ENCODE assay signal across 8 cellular contexts in the genomic region with DNA sequence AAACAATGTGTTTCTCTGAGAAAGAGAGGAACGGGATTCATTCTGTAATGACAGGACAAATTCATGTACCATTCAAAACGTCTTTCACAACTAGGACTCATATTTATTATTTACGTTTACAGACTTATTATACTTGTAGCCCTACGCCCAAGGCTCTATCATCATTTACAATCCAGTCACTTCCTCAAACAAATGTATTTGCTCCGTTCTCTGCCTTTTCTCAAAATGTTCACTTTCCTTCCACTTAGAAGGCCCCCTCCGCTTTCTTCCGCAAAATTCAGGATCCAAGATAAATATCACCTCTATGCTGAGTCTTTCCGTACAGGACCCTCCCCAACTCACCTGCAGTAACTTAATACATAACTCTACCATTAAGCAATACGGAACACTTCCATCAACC. TPM values are rescaled to one million over a fixed set of nuclear protein-coding genes. Genes with fewer than 3 reads are reported as not detected.
DNase-seq lines count a peak whose midpoint lies in the region; ATAC-seq and TF ChIP-seq lines count a peak whose summit lies in the region.

No MANE protein-coding gene starts in this region.

- 0 out of 2 replicates have a peak, but pooled peaks cover 1% of the 10 kb centered on the region for H3K36me3 ChIP-seq in Caco-2 (ENCODE audit: control insufficient read depth, insufficient read depth, low read length)
- H3K36me3 ChIP-seq in parathyroid adenoma (ENCODE audit: control insufficient read depth, insufficient read depth, low read length), result no peaks in the 10 kb centered on the region

- peaks cover 10% of the 10 kb centered on the region for H3K79me2 ChIP-seq in parathyroid adenoma

- no peaks in the 10 kb centered on the region for H3K4me1 Mint-ChIP-seq in Caco-2 (ENCODE audit: low read depth, unreplicated experiment)
- peaks cover 8% of the 10 kb centered on the region for H3K4me1 Mint-ChIP-seq in activated T-helper 1 cell treated with anti-CD3 and anti-CD28 coated beads, Interleukin-12 subunit alpha, Interleukin-12 subunit beta, Interleukin-2, Interleukin-4 antibody, amounts not matched to agents 30 ng/mL and 10 ng/mL and 1 ng/mL, durations not matched to agents 14 hours and 24 hours and 36 hours (ENCODE audit: low read depth)

- H2AFZ ChIP-seq in parathyroid adenoma, result peak overlapping the region; percentile 85

- H3K27ac Mint-ChIP-seq in Caco-2 (ENCODE audit: unreplicated experiment), result no peak overlapping the region
- H3K27ac Mint-ChIP-seq in activated T-helper 1 cell treated with anti-CD3 and anti-CD28 coated beads, Interleukin-12 subunit alpha, Interleukin-12 subunit beta, Interleukin-2, Interleukin-4 antibody, amounts not matched to agents 30 ng/mL and 10 ng/mL and 1 ng/mL, durations not matched to agents 14 hours and 24 hours and 36 hours, result no peak overlapping the region

- no peaks in the 10 kb centered on the region for H3K9me3 ChIP-seq in Caco-2
- no peaks in the 10 kb centered on the region for H3K9me3 ChIP-seq in parathyroid adenoma (ENCODE audit: control insufficient read depth, low read length)

- ATAC-seq in GM21723 (IDR thresholded peaks at IDR 0.05; ENCODE audit: unreplicated experiment) (no peak), GM18520 (IDR thresholded peaks at IDR 0.05; ENCODE audit: unreplicated experiment) (no peak)

- peak overlapping the region; percentile 97 for H3K4me2 ChIP-seq in parathyroid adenoma (ENCODE audit: low read length)

- intact Hi-C loops in Caco-2 (cut with micrococcal nuclease; ENCODE audit: unreplicated experiment), result no loop called here
- intact Hi-C loops in activated T-helper 1 cell treated with anti-CD3 and anti-CD28 coated beads, Interleukin-12 subunit alpha, Interleukin-12 subunit beta, Interleukin-2, Interleukin-4 antibody, amounts not matched to agents 30 ng/mL and 10 ng/mL and 1 ng/mL, durations not matched to agents 14 hours and 24 hours and 36 hours (cut with micrococcal nuclease), result loop anchor here (2.0 to 10.0 kb wide), 3 partner anchors 241 to 799 kb away; partner anchors contain the start of gene NEDD4

- BruUV-seq in Caco-2 (replicated peaks; lab: Mats Ljungman, UMichigan), result no TSS peak

- no peak overlapping the region for H3K9ac ChIP-seq in parathyroid adenoma

- peaks cover 35% of the 10 kb centered on the region for H3K36me3 Mint-ChIP-seq in Caco-2 (ENCODE audit: insufficient read depth, unreplicated experiment)
- peaks cover 31% of the 10 kb centered on the region for H3K36me3 Mint-ChIP-seq in activated T-helper 1 cell treated with anti-CD3 and anti-CD28 coated beads, Interleukin-12 subunit alpha, Interleukin-12 subunit beta, Interleukin-2, Interleukin-4 antibody, amounts not matched to agents 30 ng/mL and 10 ng/mL and 1 ng/mL, durations not matched to agents 14 hours and 24 hours and 36 hours (ENCODE audit: low read depth)

- no peak for TF ChIP-seq CTCF in Caco-2 (IDR thresholded peaks at IDR 0.05; ENCODE audit: insufficient read depth in 1 of 2, low read depth in 1 of 2, low read length in 1 of 2, severe bottlenecking in 1 of 2, unreplicated experiment in 1 of 2)
- no peak for TF ChIP-seq CTCF in parathyroid adenoma (IDR thresholded peaks at IDR 0.05)

- H3K4me3 ChIP-seq in Caco-2 (ENCODE audit: low read depth, low read length) (peak overlapping the region; percentile 80), parathyroid adenoma (ENCODE audit: low read depth, low read length) (peak overlapping the region; percentile 91)

- H3K27me3 ChIP-seq in Caco-2 (replicated peaks; ENCODE audit: control insufficient read depth, insufficient read depth, low read length) (no peaks in the 10 kb centered on the region), parathyroid adenoma (ENCODE audit: control insufficient read depth, insufficient read depth, low read length) (no peaks in the 10 kb centered on the region)

- DNase-seq in Caco-2, result no peak
- peak; percentile 18 for DNase-seq in NOMO-1 treated with dmso at 0.1 percent for 144 hours (lab: John Stamatoyannopoulos, UW; ENCODE audit: unreplicated experiment)
- DNase-seq in erythroblast (lab: John Stamatoyannopoulos, UW), result peak; percentile 52 to 70
- no peak for DNase-seq in activated CD4-positive, alpha-beta T cell treated with anti-CD3 and anti-CD28 coated beads, Interleukin-2, amount 50 U/mL, for 4 hours
- DNase-seq in activated T-helper 1 cell treated with anti-CD3 and anti-CD28 coated beads, Interleukin-12 subunit alpha, Interleukin-12 subunit beta, Interleukin-2, Interleukin-4 antibody, amounts not matched to agents 30 ng/mL and 10 ng/mL and 1 ng/mL, durations not matched to agents 14 hours and 24 hours and 36 hours (ENCODE audit: low spot score), result no peak

- POLR2A ChIA-PET in Caco-2 (lab: Charles Lee), result no interaction called here

- TF ChIP-seq POLR2A in erythroblast (IDR thresholded peaks at IDR 0.05; ENCODE audit: low read length), result no peak

- peaks cover 16% of the 10 kb centered on the region for H3K9me3 Mint-ChIP-seq in Caco-2 (ENCODE audit: unreplicated experiment)
- H3K9me3 Mint-ChIP-seq in activated T-helper 1 cell treated with anti-CD3 and anti-CD28 coated beads, Interleukin-12 subunit alpha, Interleukin-12 subunit beta, Interleukin-2, Interleukin-4 antibody, amounts not matched to agents 30 ng/mL and 10 ng/mL and 1 ng/mL, durations not matched to agents 14 hours and 24 hours and 36 hours, result peaks cover 5% of the 10 kb centered on the region

- H3K27me3 Mint-ChIP-seq in Caco-2 (ENCODE audit: insufficient read depth, unreplicated experiment), result no peaks in the 10 kb centered on the region
- no peaks in the 10 kb centered on the region for H3K27me3 Mint-ChIP-seq in activated T-helper 1 cell treated with anti-CD3 and anti-CD28 coated beads, Interleukin-12 subunit alpha, Interleukin-12 subunit beta, Interleukin-2, Interleukin-4 antibody, amounts not matched to agents 30 ng/mL and 10 ng/mL and 1 ng/mL, durations not matched to agents 14 hours and 24 hours and 36 hours (ENCODE audit: insufficient read depth)

- H3K4me3 Mint-ChIP-seq in Caco-2 (ENCODE audit: unreplicated experiment), result no peak overlapping the region
- no peak overlapping the region for H3K4me3 Mint-ChIP-seq in activated T-helper 1 cell treated with anti-CD3 and anti-CD28 coated beads, Interleukin-12 subunit alpha, Interleukin-12 subunit beta, Interleukin-2, Interleukin-4 antibody, amounts not matched to agents 30 ng/mL and 10 ng/mL and 1 ng/mL, durations not matched to agents 14 hours and 24 hours and 36 hours

- H3K4me1 ChIP-seq in Caco-2 (peaks cover 7% of the 10 kb centered on the region; the same call in 1 of the 2 replicates), parathyroid adenoma (no peaks in the 10 kb centered on the region)

- CTCF ChIA-PET in Caco-2 (lab: Charles Lee), result no interaction called here

- H3K27ac ChIP-seq in parathyroid adenoma, result peak overlapping the region; percentile 90

RNA-seq across cellular contexts. Expression of gene RSL24D1, which starts 0.7 kb away (rescaled TPM):
- total RNA-seq in Caco-2 (2022), result 122 and 124 TPM in 2 replicates
- 111 and 116 TPM in 2 replicates for total RNA-seq in activated T-helper 1 cell treated with anti-CD3 and anti-CD28 coated beads, Interleukin-12 subunit alpha, Interleukin-12 subunit beta, Interleukin-2, Interleukin-4 antibody, amounts not matched to agents 30 ng/mL and 10 ng/mL and 1 ng/mL, durations not matched to agents 14 hours and 24 hours and 36 hours

Comparison
In these comparisons a context has a peak if more than half of its experiments do, and no peak if none do; other contexts are left out.
1. DNase-seq: peak in NOMO-1 treated with dmso at 0.1 percent for 144 hours (single experiment) and erythroblast (2 of 2); none in Caco-2 (0 of 2), activated CD4-positive, alpha-beta T cell treated with anti-CD3 and anti-CD28 coated beads, Interleukin-2, amount 50 U/mL, for 4 hours (0 of 2) and activated T-helper 1 cell treated with anti-CD3 and anti-CD28 coated beads, Interleukin-12 subunit alpha, Interleukin-12 subunit beta, Interleukin-2, Interleukin-4 antibody, amounts not matched to agents 30 ng/mL and 10 ng/mL and 1 ng/mL, durations not matched to agents 14 hours and 24 hours and 36 hours (single experiment).